In genomic region chr3:87227835-87228144, GRCh38 we compare ENCODE assay signal across 8 cellular contexts. TPM values are rescaled to one million over a fixed set of nuclear protein-coding genes. Genes with fewer than 3 reads are reported as not detected.
DNase-seq lines count a peak whose midpoint lies in the region; ATAC-seq and TF ChIP-seq lines count a peak whose summit lies in the region.

No MANE protein-coding gene starts in this region.

- no peak for TF ChIP-seq POLR2A in heart left ventricle (IDR thresholded peaks at IDR 0.05)

- no peak for DNase-seq in heart left ventricle
- DNase-seq in left cardiac atrium = no peak
- DNase-seq in LNCaP clone FGC (ENCODE audit: low read depth) = no peak
- no peak for DNase-seq in NCI-H345 treated with DMSO at 0.1 percent for 48 hours (lab: John Stamatoyannopoulos, UW; ENCODE audit: unreplicated experiment)
- no peak for DNase-seq in cerebellar nuclear complex (lab: John Stamatoyannopoulos, UW)
- DNase-seq in DMS153 (lab: John Stamatoyannopoulos, UW) = no peak

- intact Hi-C loops in heart left ventricle (cut with DNase I) = no loop called here
- intact Hi-C loops in left cardiac atrium (cut with DNase I) = no loop called here

- TF ChIP-seq CTCF in heart left ventricle (IDR thresholded peaks at IDR 0.05) (no peak), LNCaP clone FGC (IDR thresholded peaks at IDR 0.05; ENCODE audit: control insufficient read depth, extremely low read depth, insufficient read depth) (no peak), neutrophil (IDR thresholded peaks at IDR 0.05) (no peak)

- WGBS in heart left ventricle, 4 donors = 0 to 1% (median 0%) methylated on average over 3 of the region's 3 CpGs
- WGBS in ectodermal cell, 2 experiments = 2 to 3% methylated on average over 3 of the region's 3 CpGs

- ATAC-seq in heart left ventricle = no peak
- no peak for ATAC-seq in left cardiac atrium

- H3K4me3 ChIP-seq in heart left ventricle = peak overlapping the region; percentile 65 to 98 (median 92)
- H3K4me3 ChIP-seq in LNCaP clone FGC (ENCODE audit: low read depth, low read length) = peak overlapping the region; percentile 84
- peak overlapping the region; percentile 88 for H3K4me3 ChIP-seq in ectodermal cell (ENCODE audit: insufficient read depth, low read depth, low read length)
- peak overlapping the region; percentile 79 to 89 for H3K4me3 ChIP-seq in neutrophil (ENCODE audit: low read depth in 1 of 2, low read length in 1 of 2)

- no peaks in the 10 kb centered on the region for H3K9me3 ChIP-seq in heart left ventricle
- H3K9me3 ChIP-seq in ectodermal cell (ENCODE audit: control insufficient read depth, low read length) = no peaks in the 10 kb centered on the region
- H3K9me3 ChIP-seq in neutrophil = no peaks in the 10 kb centered on the region

- peaks cover 0 to 38% (median 20%) of the 10 kb centered on the region in 12 donors for H3K4me1 ChIP-seq in heart left ventricle
- peaks cover 7% of the 10 kb centered on the region for H3K4me1 ChIP-seq in ectodermal cell (ENCODE audit: control insufficient read depth, insufficient read depth, low read length)
- peaks cover 15 to 21% of the 10 kb centered on the region in 2 experiments for H3K4me1 ChIP-seq in neutrophil (ENCODE audit: control insufficient read depth in 1 of 2, insufficient read depth in 1 of 2, low read depth in 1 of 2, low read length in 1 of 2)

- H3K27ac ChIP-seq in heart left ventricle (peak overlapping the region in 11 of 12 donors; percentile 67 to 97 (median 92)), ectodermal cell (ENCODE audit: insufficient read depth, low read depth, low read length, poor library complexity, severe bottlenecking) (no peak overlapping the region), neutrophil (peak overlapping the region; percentile 93)

- H3K36me3 ChIP-seq in heart left ventricle (no peaks in the 10 kb centered on the region), ectodermal cell (ENCODE audit: control insufficient read depth, insufficient read depth, low read length) (no peaks in the 10 kb centered on the region), neutrophil (no peaks in the 10 kb centered on the region)

- H3K27me3 ChIP-seq in heart left ventricle (no peaks in the 10 kb centered on the region), ectodermal cell (ENCODE audit: control insufficient read depth, insufficient read depth, low read length, poor library complexity, severe bottlenecking) (peaks cover 5% of the 10 kb centered on the region), neutrophil (peaks cover 30% of the 10 kb centered on the region)

RNA-seq across cellular contexts. Expression of gene CHMP2B, which starts 0.7 kb away (rescaled TPM):
- total RNA-seq in heart left ventricle = 10 to 100 TPM; 25.3 to 42.3 (median 32.0) TPM
- 10 to 100 TPM; 13.6 to 28.3 TPM for polyA plus RNA-seq in heart left ventricle
- total RNA-seq in left cardiac atrium = 10 to 100 TPM; 27.0 to 41.8 TPM
- 44.4 TPM for polyA plus RNA-seq in ectodermal cell (2013, experiment 1 of 4)
- 43.0 TPM for polyA plus RNA-seq in ectodermal cell (2013, experiment 2 of 4)
- polyA plus RNA-seq in ectodermal cell (2013, experiment 3 of 4) = 36.9 TPM
- polyA plus RNA-seq in ectodermal cell (2013, experiment 4 of 4) = 39.8 TPM

RNA-seq across cellular contexts. Expression of gene POU1F1, which starts 48.6 kb away (rescaled TPM):
- not detected for total RNA-seq in heart left ventricle
- not detected for polyA plus RNA-seq in heart left ventricle
- total RNA-seq in left cardiac atrium = not detected
- not detected for polyA plus RNA-seq in ectodermal cell (2013, experiment 1 of 4)
- not detected for polyA plus RNA-seq in ectodermal cell (2013, experiment 2 of 4)
- polyA plus RNA-seq in ectodermal cell (2013, experiment 3 of 4) = not detected
- polyA plus RNA-seq in ectodermal cell (2013, experiment 4 of 4) = not detected
